In the genomic region with DNA sequence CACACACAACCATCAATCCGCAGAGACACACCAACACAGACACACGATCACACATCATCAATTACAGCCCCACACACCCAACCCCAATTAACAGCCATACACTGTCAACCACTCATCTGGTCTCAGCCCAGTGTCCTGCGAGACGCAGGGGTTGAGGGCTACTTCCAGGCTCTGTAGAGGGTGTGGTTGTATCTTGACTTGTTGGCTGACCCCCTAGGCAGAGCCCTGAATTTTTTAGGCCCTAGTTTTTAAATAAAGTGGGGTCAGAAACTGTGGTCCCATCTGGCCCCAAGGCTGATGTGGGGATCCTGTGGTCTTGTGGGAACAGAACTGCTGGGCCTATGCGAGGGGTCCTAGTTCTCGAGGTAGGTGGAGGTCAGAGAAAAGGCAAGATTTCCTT, we compare ENCODE assay signal across 16 cellular contexts. TPM values are rescaled to one million over a fixed set of nuclear protein-coding genes. Genes with fewer than 3 reads are reported as not detected.
A peak's percentile ranks its signal among the peaks of the same experiment; 100 is the strongest.
DNase-seq lines count a peak whose midpoint lies in the region; ATAC-seq and TF ChIP-seq lines count a peak whose summit lies in the region.
"Had no signal": no experiment of that assay in that cellular context is flagged by ENCODE, and none has a peak within 500 bp of the region (broad histone marks: within the 10 kb centered on the region; RNA-seq: fewer than 3 reads in every experiment).

No MANE protein-coding gene starts in this region.

- H3K56ac ChIP-seq in IMR-90 (ENCODE audit: extremely low read depth, insufficient read depth, low read length) = no peak overlapping the region

- H3K36me3 ChIP-seq in IMR-90 (ENCODE audit: control insufficient read depth, insufficient read depth, low read length) = peaks cover 10% of the 10 kb centered on the region
- H3K36me3 ChIP-seq in ovary = no peaks in the 10 kb centered on the region

- TF ChIP-seq EP300 in ovary (IDR thresholded peaks at IDR 0.05) = no peak

- no peak overlapping the region for H3K9ac ChIP-seq in IMR-90 (ENCODE audit: low read depth, low read length)
- H3K9ac ChIP-seq: parathyroid adenoma had no signal

- peak overlapping the region; percentile 12; the same call in 1 of the 2 replicates for H2AK5ac ChIP-seq in IMR-90 (ENCODE audit: low read depth, low read length)

- H4K8ac ChIP-seq in IMR-90 (ENCODE audit: low read depth in 2 of 2, low read length in 2 of 2) = peak overlapping the region in 1 of 2 experiments; percentile 75; a peak in 2 of 4 replicates

- H4K91ac ChIP-seq in IMR-90 (ENCODE audit: insufficient read depth, low read depth, low read length) = no peak overlapping the region

- H2AK9ac ChIP-seq in IMR-90 (replicated peaks; ENCODE audit: low read depth, low read length, poor library complexity) = no peak overlapping the region

- no peak for ATAC-seq in IMR-90 (ENCODE audit: low read depth)

- dilution Hi-C loops in IMR-90 (cut with HindIII; ENCODE audit: low sequenced_read_pairs, unreplicated experiment) = no loop called here

- TF ChIP-seq CTCF in IMR-90 (conservative IDR thresholded peaks at IDR 0.05; ENCODE audit: low read depth, low read length) = no peak
- no peak for TF ChIP-seq CTCF in brain (conservative IDR thresholded peaks at IDR 0.05)
- no peak for TF ChIP-seq CTCF in ovary (IDR thresholded peaks at IDR 0.05)

- no peak overlapping the region for H2AFZ ChIP-seq in IMR-90 (replicated peaks; ENCODE audit: low read length, poor library complexity)
- H2AFZ ChIP-seq: parathyroid adenoma had no signal

- no peaks in the 10 kb centered on the region for H3K27me3 Mint-ChIP-seq in activated CD4-positive, alpha-beta T cell treated with anti-CD3 and anti-CD28 coated beads, Interleukin-2, amount 10 ng/mL, durations not matched to agents 7 days and 5 days
- H3K27me3 Mint-ChIP-seq in brain = peaks cover 11% of the 10 kb centered on the region

- no peak overlapping the region for H3K23ac ChIP-seq in IMR-90 (ENCODE audit: low read depth, low read length)

- peaks cover 41% of the 10 kb centered on the region for H3K36me3 Mint-ChIP-seq in activated CD4-positive, alpha-beta T cell treated with anti-CD3 and anti-CD28 coated beads, Interleukin-2, amount 10 ng/mL, durations not matched to agents 7 days and 5 days (ENCODE audit: low read depth)
- no peaks in the 10 kb centered on the region for H3K36me3 Mint-ChIP-seq in brain

- no peak overlapping the region for H3K4me2 ChIP-seq in IMR-90 (ENCODE audit: low read depth, low read length)

- H3K27ac ChIP-seq in IMR-90 (ENCODE audit: insufficient read depth, low read length) (no peak overlapping the region), ovary (no peak overlapping the region)
- H3K27ac ChIP-seq: parathyroid adenoma, testis had no signal

- BruUV-seq in IMR-90 (replicated peaks; lab: Mats Ljungman, UMichigan) = no TSS peak

- POLR2A ChIA-PET in activated CD4-positive, alpha-beta T cell treated with anti-CD3 and anti-CD28 coated beads, Interleukin-2, amount 10 ng/mL, durations not matched to agents 7 days and 5 days (lab: Charles Lee) = no interaction called here
- POLR2A ChIA-PET in IMR-90 (lab: Charles Lee; ENCODE audit: unreplicated experiment) = no interaction called here

- H3K79me1 ChIP-seq in IMR-90 (ENCODE audit: low read depth in 1 of 2, low read length in 2 of 2) = peaks cover 3 to 19% of the 10 kb centered on the region in 2 experiments; a peak in 2 of 4 replicates

- H3K4ac ChIP-seq in IMR-90 (ENCODE audit: low read depth, low read length) = no peak overlapping the region

- intact Hi-C loops in IMR-90 (cut with micrococcal nuclease) = no loop called here
- intact Hi-C loops in ovary (cut with DNase I) = loop anchor here in 2 of 4 donors (10.0 kb wide), 2 partner anchors 135 to 145 kb away; a partner anchor contains a TSS

- no CpG with 5 or more reads among the region's 6 CpGs for WGBS in IMR-90 (ENCODE audit: extremely low coverage in 2 of 2, insufficient read length in 1 of 2), 2 experiments
- 77 to 89% (median 88%) methylated on average over 6 of the region's 6 CpGs for WGBS in ovary, 3 donors

- no peak overlapping the region for H3K4me3 Mint-ChIP-seq in activated CD4-positive, alpha-beta T cell treated with anti-CD3 and anti-CD28 coated beads, Interleukin-2, amount 10 ng/mL, durations not matched to agents 7 days and 5 days
- H3K4me3 Mint-ChIP-seq in brain = peak overlapping the region; percentile 55 to 81 (median 79)

- H3K9me3 ChIP-seq in IMR-90 (ENCODE audit: control insufficient read depth, insufficient read depth, low read length) (no peaks in the 10 kb centered on the region), ovary (no peaks in the 10 kb centered on the region)
- H3K9me3 ChIP-seq: testis had no signal

- no peak for TF ChIP-seq RAD21 in IMR-90 (IDR thresholded peaks at IDR 0.05; ENCODE audit: low read length)

- no peak overlapping the region for H2BK5ac ChIP-seq in IMR-90 (ENCODE audit: low read depth, low read length, poor library complexity, severe bottlenecking)

- H3K27me3 ChIP-seq in IMR-90 (ENCODE audit: control insufficient read depth, insufficient read depth, low read length) (no peaks in the 10 kb centered on the region), ovary (no peaks in the 10 kb centered on the region)
- H3K27me3 ChIP-seq: testis had no signal

- H4K5ac ChIP-seq in IMR-90 (ENCODE audit: low read depth, low read length) = no peak overlapping the region

- no peak overlapping the region for H2BK120ac ChIP-seq in IMR-90 (ENCODE audit: low read depth, low read length)

- TF ChIP-seq POLR2A in IMR-90 (IDR thresholded peaks at IDR 0.05; ENCODE audit: low read depth, low read length) = no peak
- TF ChIP-seq POLR2A in ovary (IDR thresholded peaks at IDR 0.05) = no peak

- DNase-seq in activated CD4-positive, alpha-beta T cell treated with anti-CD3 and anti-CD28 coated beads, Interleukin-2, amount 10 ng/mL, durations not matched to agents 7 days and 5 days = no peak
- no peak for DNase-seq in activated CD4-positive, alpha-beta T cell treated with anti-CD3 and anti-CD28 coated beads, Interleukin-2, amount 50 U/mL, for 1 hour
- DNase-seq in IMR-90 (no peak), ovary (peak in 3 of 5 donors; percentile 17 to 31 (median 19)), COLO829 (ENCODE audit: low spot score) (no peak), HPDE6-E6E7 (ENCODE audit: extremely low spot score) (no peak), NCI-H1694 (lab: John Stamatoyannopoulos, UW) (no peak)
- DNase-seq: Karpas-422; mammary epithelial cell; NCI-H774; stimulated activated CD4-positive, alpha-beta T cell treated with anti-CD3 and anti-CD28 coated beads, Interleukin-12 subunit alpha, Interleukin-12 subunit beta, amount 100 ng/mL, for 4 hours; T-helper 9 cell; testis had no signal

- peaks cover 8% of the 10 kb centered on the region; the same call in 1 of the 2 replicates for H4K20me1 ChIP-seq in IMR-90 (ENCODE audit: insufficient read depth, low read length)

- H2BK20ac ChIP-seq in IMR-90 (ENCODE audit: low read depth, low read length) = no peak overlapping the region

- H3K27ac Mint-ChIP-seq in activated CD4-positive, alpha-beta T cell treated with anti-CD3 and anti-CD28 coated beads, Interleukin-2, amount 10 ng/mL, durations not matched to agents 7 days and 5 days = peak overlapping the region; percentile 70
- peak overlapping the region in 3 of 5 experiments; percentile 6 to 59 (median 10) for H3K27ac Mint-ChIP-seq in brain

- no peak overlapping the region for H3K4me3 ChIP-seq in IMR-90 (ENCODE audit: insufficient read depth, low read depth, low read length)
- H3K4me3 ChIP-seq in ovary = no peak overlapping the region

- H3K4me1 Mint-ChIP-seq in activated CD4-positive, alpha-beta T cell treated with anti-CD3 and anti-CD28 coated beads, Interleukin-2, amount 10 ng/mL, durations not matched to agents 7 days and 5 days = peaks cover 54% of the 10 kb centered on the region
- peaks cover 44% of the 10 kb centered on the region for H3K4me1 Mint-ChIP-seq in brain

- H3K14ac ChIP-seq in IMR-90 (replicated peaks; ENCODE audit: low read depth, low read length) = no peak overlapping the region

- H2BK15ac ChIP-seq in IMR-90 (ENCODE audit: low read depth, low read length) = no peak overlapping the region

- in situ Hi-C loops in IMR-90 (cut with MboI; ENCODE audit: low sequenced_read_pairs) = no loop called here

- peaks cover 19% of the 10 kb centered on the region for H3K9me1 ChIP-seq in IMR-90 (ENCODE audit: insufficient read depth, low read length)

- no peaks in the 10 kb centered on the region for H3K9me3 Mint-ChIP-seq in activated CD4-positive, alpha-beta T cell treated with anti-CD3 and anti-CD28 coated beads, Interleukin-2, amount 10 ng/mL, durations not matched to agents 7 days and 5 days
- no peaks in the 10 kb centered on the region for H3K9me3 Mint-ChIP-seq in brain

- H3K18ac ChIP-seq in IMR-90 (ENCODE audit: low read depth, low read length) = no peak overlapping the region

- H3K4me1 ChIP-seq in IMR-90 (ENCODE audit: control insufficient read depth, insufficient read depth, low read length) (peaks cover 10% of the 10 kb centered on the region), ovary (ENCODE audit: insufficient read depth) (peaks cover 7% of the 10 kb centered on the region)

- CTCF ChIA-PET in activated CD4-positive, alpha-beta T cell treated with anti-CD3 and anti-CD28 coated beads, Interleukin-2, amount 10 ng/mL, durations not matched to agents 7 days and 5 days (lab: Charles Lee) = no interaction called here
- CTCF ChIA-PET in IMR-90 (lab: Yijun Ruan, JAX) = no interaction called here

RNA-seq across cellular contexts. Expression of a gene that starts 9.2 kb away (rescaled TPM):
- total RNA-seq in activated CD4-positive, alpha-beta T cell treated with anti-CD3 and anti-CD28 coated beads, Interleukin-2, amount 10 ng/mL, durations not matched to agents 7 days and 5 days = 10 to 100 TPM; 19.4 to 23.0 TPM
- 2.3 and 2.5 TPM in 2 replicates for total RNA-seq in IMR-90 (2012; rRNA removed)
- polyA plus RNA-seq in IMR-90 (2012; rRNA removed) = 4.5 and 4.7 TPM in 2 replicates
- polyA plus RNA-seq in IMR-90 (2012; cell fraction: cytosol; rRNA removed) = 1.3 and 3.7 TPM in 2 replicates
- polyA plus RNA-seq in IMR-90 (2012; cell fraction: nucleus; rRNA removed; ENCODE audit: low replicate concordance) = 15.6 and 35.8 TPM in 2 replicates
- 5.1 TPM for polyA plus RNA-seq in brain (ENCODE audit: insufficient read depth, low read depth, low replicate concordance)
- total RNA-seq in ovary = 10 to 100 TPM in 2 of 7 donors, 1 to 10 TPM in 5; 5.2 to 13.2 (median 8.8) TPM
- 10 to 100 TPM in 1 of 2 donors, 1 to 10 TPM in 1; 4.8 to 12.3 TPM for polyA plus RNA-seq in ovary
- total RNA-seq: H4 had no signal

RNA-seq across cellular contexts. Expression of a gene that starts 29.6 kb away (rescaled TPM):
- 10 to 100 TPM; 18.3 to 21.2 TPM for total RNA-seq in activated CD4-positive, alpha-beta T cell treated with anti-CD3 and anti-CD28 coated beads, Interleukin-2, amount 10 ng/mL, durations not matched to agents 7 days and 5 days
- total RNA-seq in IMR-90 (2012; rRNA removed) = 15.0 and 16.3 TPM in 2 replicates
- polyA plus RNA-seq in IMR-90 (2012; rRNA removed) = 13.2 and 14.9 TPM in 2 replicates
- polyA plus RNA-seq in IMR-90 (2012; cell fraction: cytosol; rRNA removed) = 7.0 and 12.3 TPM in 2 replicates
- 21.6 and 50.5 TPM in 2 replicates for polyA plus RNA-seq in IMR-90 (2012; cell fraction: nucleus; rRNA removed; ENCODE audit: low replicate concordance)
- 11.8 TPM for polyA plus RNA-seq in brain (ENCODE audit: insufficient read depth, low read depth, low replicate concordance)
- total RNA-seq in ovary = 10 to 100 TPM; 12.3 to 62.3 (median 27.0) TPM
- polyA plus RNA-seq in ovary = 10 to 100 TPM; 21.2 to 30.0 TPM

RNA-seq across cellular contexts. Expression of a gene that starts 39.2 kb away (rescaled TPM):
- total RNA-seq in activated CD4-positive, alpha-beta T cell treated with anti-CD3 and anti-CD28 coated beads, Interleukin-2, amount 10 ng/mL, durations not matched to agents 7 days and 5 days = 1 to 10 TPM; 1.4 to 2.3 TPM
- total RNA-seq in IMR-90 (2012; rRNA removed) (not detected in 2 replicates), ovary (10 to 100 TPM in 1 of 7 donors, 1 to 10 TPM in 5, under 1 TPM in 1; 0.99 to 23.8 (median 3.7) TPM)
- polyA plus RNA-seq in IMR-90 (2012; rRNA removed) (0.03 TPM in 1 of 2 replicates, not detected in the other), brain (ENCODE audit: insufficient read depth, low read depth, low replicate concordance) (0.19 TPM), ovary (1 to 10 TPM in 1 of 2 donors, under 1 TPM in 1; 0.93 to 1.5 TPM)
- not detected in 2 replicates for polyA plus RNA-seq in IMR-90 (2012; cell fraction: cytosol; rRNA removed)
- 0.17 and 0.18 TPM in 2 replicates for polyA plus RNA-seq in IMR-90 (2012; cell fraction: nucleus; rRNA removed; ENCODE audit: low replicate concordance)
- polyA plus RNA-seq: mammary epithelial cell had no signal

Comparison
In these comparisons a context has a peak if more than half of its experiments do, and no peak if none do; other contexts are left out.
1. DNase-seq: peak in ovary (3 of 5); none in activated CD4-positive, alpha-beta T cell treated with anti-CD3 and anti-CD28 coated beads, Interleukin-2, amount 10 ng/mL, durations not matched to agents 7 days and 5 days (single experiment), activated CD4-positive, alpha-beta T cell treated with anti-CD3 and anti-CD28 coated beads, Interleukin-2, amount 50 U/mL, for 1 hour (single experiment), IMR-90 (single experiment), COLO829 (single experiment), HPDE6-E6E7 (single experiment) and NCI-H1694 (single experiment).